In the genomic region with DNA sequence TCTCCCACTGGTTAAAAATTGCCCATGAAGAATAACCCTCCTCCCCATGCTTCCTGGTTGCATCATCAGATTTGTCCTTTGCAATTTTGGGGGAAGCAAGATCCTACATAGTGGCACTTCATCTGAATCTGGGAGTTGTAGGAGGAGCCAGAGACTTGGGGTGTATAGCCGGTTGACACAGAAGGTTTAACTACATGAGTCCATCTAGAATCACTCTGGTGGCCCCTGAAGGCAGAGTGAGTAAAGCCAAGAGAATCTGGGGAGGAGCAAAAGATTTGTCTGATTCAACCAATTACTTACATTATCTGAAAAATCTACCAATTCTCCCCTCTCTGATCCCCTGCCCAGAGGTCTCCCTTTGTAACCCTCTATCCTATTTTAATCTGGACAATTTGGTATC, we compare ENCODE assay signal across 29 cellular contexts. TPM values are rescaled to one million over a fixed set of nuclear protein-coding genes. Genes with fewer than 3 reads are reported as not detected.
"Had no signal": no experiment of that assay in that cellular context is flagged by ENCODE, and none has a peak within 500 bp of the region (broad histone marks: within the 10 kb centered on the region; RNA-seq: fewer than 3 reads in every experiment).

No MANE protein-coding gene starts in this region.

- H2AFZ ChIP-seq: hepatocyte had no signal

- H3K4me3 Mint-ChIP-seq: activated CD4-positive, alpha-beta memory T cell treated with anti-CD3 and anti-CD28 coated beads, Interleukin-2, amount 10 ng/mL, durations not matched to agents 7 days and 5 days; activated T-cell treated with anti-CD3 and anti-CD28 coated beads, Interleukin-2, amount 50 U/mL, for 24 hours; activated T-helper 17 cell treated with anti-CD3 and anti-CD28 coated beads, Interleukin-2, amount 50 U/mL, for 72 hours; central memory CD8-positive, alpha-beta T cell; dendritic cell treated with granulocyte-macrophage colony-stimulating factor and Interleukin-4, amounts not matched to agents 40 ng/mL and 50 ng/mL, for 4 days; immature natural killer cell; naive thymus-derived CD4-positive, alpha-beta T cell had no signal

- H3K4me2 ChIP-seq: hepatocyte had no signal

- H3K4me3 ChIP-seq: gastrocnemius medialis, hepatocyte, pancreas, prostate gland, skin epidermis, thoracic aorta had no signal

- H3K4me1 Mint-ChIP-seq: activated CD4-positive, alpha-beta memory T cell treated with anti-CD3 and anti-CD28 coated beads, Interleukin-2, amount 10 ng/mL, durations not matched to agents 7 days and 5 days; activated T-helper 17 cell treated with anti-CD3 and anti-CD28 coated beads, Interleukin-2, amount 50 U/mL, for 72 hours; central memory CD8-positive, alpha-beta T cell; immature natural killer cell; naive thymus-derived CD4-positive, alpha-beta T cell had no signal

- H3K27ac ChIP-seq: brain microvascular endothelial cell, gastrocnemius medialis, hepatocyte, pancreas, prostate gland, skin epidermis, thoracic aorta, VCaP had no signal

- H3K27ac Mint-ChIP-seq: activated CD4-positive, alpha-beta memory T cell treated with anti-CD3 and anti-CD28 coated beads, Interleukin-2, amount 10 ng/mL, durations not matched to agents 7 days and 5 days; activated T-cell treated with anti-CD3 and anti-CD28 coated beads, Interleukin-2, amount 50 U/mL, for 24 hours; activated T-helper 17 cell treated with anti-CD3 and anti-CD28 coated beads, Interleukin-2, amount 50 U/mL, for 72 hours; dendritic cell treated with granulocyte-macrophage colony-stimulating factor and Interleukin-4, amounts not matched to agents 40 ng/mL and 50 ng/mL, for 4 days; immature natural killer cell; naive thymus-derived CD4-positive, alpha-beta T cell had no signal

- H3K79me2 ChIP-seq: hepatocyte had no signal

- DNase-seq: activated CD4-positive, alpha-beta memory T cell treated with anti-CD3 and anti-CD28 coated beads, Interleukin-2, amount 10 ng/mL, durations not matched to agents 7 days and 5 days; activated CD4-positive, alpha-beta T cell treated with anti-CD3 and anti-CD28 coated beads for 48 hours; activated CD8-positive, alpha-beta memory T cell treated with anti-CD3 and anti-CD28 coated beads, Interleukin-2, amount 50 U/mL, for 48 hours; activated gamma-delta T cell treated with Interleukin-2 at 50 U/mL for 16 hours; activated naive CD4-positive, alpha-beta T cell treated with anti-CD3 and anti-CD28 coated beads, Interleukin-2, amount 50 U/mL, for 16 hours; activated T-cell treated with anti-CD3 and anti-CD28 coated beads, Interleukin-2, amount 50 U/mL, for 24 hours; amniotic stem cell; brain microvascular endothelial cell; gastrocnemius medialis; glutamatergic neuron; immature natural killer cell; midbrain; naive thymus-derived CD4-positive, alpha-beta T cell; nucleus accumbens; pancreas; retina; stimulated activated CD4-positive, alpha-beta T cell treated with anti-CD3 and anti-CD28 coated beads, Interleukin-12 subunit alpha, Interleukin-12 subunit beta, amount 100 ng/mL, for 4 hours; stimulated activated CD4-positive, alpha-beta T cell treated with anti-CD3 and anti-CD28 coated beads, Interleukin-4, amount 100 ng/mL, for 1 hour; stimulated activated naive CD8-positive, alpha-beta T cell treated with anti-CD3 and anti-CD28 coated beads, Interleukin-15, Interleukin-2, amounts not matched to agents 100 U/mL and 50 U/mL, for 24 hours had no signal

- H3K4me1 ChIP-seq: gastrocnemius medialis, pancreas, prostate gland had no signal

- H3K36me3 ChIP-seq: brain microvascular endothelial cell, gastrocnemius medialis, pancreas, prostate gland, thoracic aorta had no signal

- ATAC-seq: activated T-helper 17 cell treated with anti-CD3 and anti-CD28 coated beads, Interleukin-2, amount 50 U/mL, for 72 hours; gastrocnemius medialis; naive thymus-derived CD4-positive, alpha-beta T cell; pancreas; sciatic nerve; stimulated activated naive CD8-positive, alpha-beta T cell treated with anti-CD3 and anti-CD28 coated beads, Interleukin-15, Interleukin-2, amounts not matched to agents 100 U/mL and 50 U/mL, for 24 hours had no signal

- H3K36me3 Mint-ChIP-seq: immature natural killer cell; naive thymus-derived CD4-positive, alpha-beta T cell had no signal

- H3K9me3 Mint-ChIP-seq: activated CD4-positive, alpha-beta memory T cell treated with anti-CD3 and anti-CD28 coated beads, Interleukin-2, amount 10 ng/mL, durations not matched to agents 7 days and 5 days; activated T-cell treated with anti-CD3 and anti-CD28 coated beads, Interleukin-2, amount 50 U/mL, for 24 hours; activated T-helper 17 cell treated with anti-CD3 and anti-CD28 coated beads, Interleukin-2, amount 50 U/mL, for 72 hours; central memory CD8-positive, alpha-beta T cell; dendritic cell treated with granulocyte-macrophage colony-stimulating factor and Interleukin-4, amounts not matched to agents 40 ng/mL and 50 ng/mL, for 4 days had no signal

- H3K9me3 ChIP-seq: gastrocnemius medialis, pancreas, prostate gland, thoracic aorta had no signal

- H3K27me3 ChIP-seq: gastrocnemius medialis had no signal

RNA-seq across cellular contexts. Expression of gene SYN2, which starts 50.1 kb away (rescaled TPM):
- total RNA-seq: T-helper 1 cell treated with Interleukin-12 subunit alpha and Interleukin-12 subunit beta and Interleukin-4 antibody, amounts not matched to agents 30 ng/mL and 1 ng/mL, for 36 hours had no signal
- polyA plus RNA-seq: immature natural killer cell; naive thymus-derived CD4-positive, alpha-beta T cell had no signal
